15 cellular contexts compared by ENCODE assay signal in the genomic region with DNA sequence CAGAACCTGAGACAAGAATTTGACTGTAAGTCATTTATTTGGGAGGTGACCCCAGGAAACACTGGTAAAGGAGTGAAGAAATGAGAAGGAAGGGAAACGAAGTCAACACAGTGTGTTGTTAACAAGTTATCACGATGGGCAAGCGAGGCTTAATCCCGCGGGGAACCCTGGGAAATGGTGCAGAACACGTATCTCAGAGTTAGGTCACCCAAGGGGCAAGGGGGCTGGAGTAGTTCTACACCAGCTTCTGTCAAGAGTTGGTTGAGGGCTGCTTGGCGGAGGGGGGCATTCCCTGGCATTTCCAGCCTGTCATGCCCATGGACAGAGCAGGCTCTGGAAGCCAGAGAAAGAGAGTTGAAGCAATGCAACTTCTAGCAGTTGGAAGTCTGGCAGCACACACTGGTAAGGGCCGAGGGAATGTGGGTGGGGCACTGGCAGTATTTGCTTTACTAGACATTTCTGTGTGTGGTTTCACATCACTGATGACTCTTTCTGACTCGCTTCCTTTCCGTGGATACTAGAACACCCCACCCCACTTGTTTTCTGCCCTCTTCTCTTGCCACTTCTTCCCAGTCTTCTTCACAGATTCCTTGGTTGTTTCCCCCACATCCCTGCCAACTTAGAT. TPM values are rescaled to one million over a fixed set of nuclear protein-coding genes. Genes with fewer than 3 reads are reported as not detected.
A peak's percentile ranks its signal among the peaks of the same experiment; 100 is the strongest.
DNase-seq lines count a peak whose midpoint lies in the region; ATAC-seq and TF ChIP-seq lines count a peak whose summit lies in the region.
"Had no signal": no experiment of that assay in that cellular context is flagged by ENCODE, and none has a peak within 500 bp of the region (broad histone marks: within the 10 kb centered on the region; RNA-seq: fewer than 3 reads in every experiment).

No MANE protein-coding gene starts in this region.

- H3K36me3 ChIP-seq in SK-N-MC (ENCODE audit: insufficient read depth, low read length) (no peaks in the 10 kb centered on the region), tibial artery (no peaks in the 10 kb centered on the region)

- no peak for ATAC-seq in activated CD8-positive, alpha-beta T cell treated with anti-CD3 and anti-CD28 coated beads for 36 hours
- ATAC-seq in activated CD8-positive, alpha-beta T cell treated with anti-CD3 and anti-CD28 coated beads, Interleukin-2, amount 10 ng/mL, durations not matched to agents 7 days and 5 days: no peak

- no peak overlapping the region for H3K9ac ChIP-seq in SK-N-MC (ENCODE audit: insufficient read length)

- DNase-seq in activated CD8-positive, alpha-beta T cell treated with anti-CD3 and anti-CD28 coated beads for 36 hours: peak; percentile 3
- DNase-seq in activated CD8-positive, alpha-beta T cell treated with anti-CD3 and anti-CD28 coated beads, Interleukin-2, amount 10 ng/mL, durations not matched to agents 7 days and 5 days: no peak
- DNase-seq in SK-N-MC (ENCODE audit: low read depth, low spot score) (no peak), glomerular visceral epithelial cell (ENCODE audit: extremely low spot score) (peak; percentile 53), tibial artery (peak; percentile 28 to 58), ecto neural progenitor cell (ENCODE audit: low spot score) (no peak), SK-N-DZ (ENCODE audit: low spot score) (no peak), NCI-H446 treated with DMSO at 0.1 percent for 48 hours (lab: John Stamatoyannopoulos, UW) (no peak)
- DNase-seq: AML-193; cortex of kidney; NCI-H1417 treated with DMSO at 0.1 percent for 48 hours; stimulated activated CD4-positive, alpha-beta T cell treated with anti-CD3 and anti-CD28 coated beads, Interleukin-1b, Interleukin-23, amount 100 ng/mL, for 48 hours; substantia nigra had no signal

- H3K27ac Mint-ChIP-seq in activated CD8-positive, alpha-beta T cell treated with anti-CD3 and anti-CD28 coated beads for 36 hours: no peak overlapping the region
- H3K27ac Mint-ChIP-seq in activated CD8-positive, alpha-beta T cell treated with anti-CD3 and anti-CD28 coated beads, Interleukin-2, amount 10 ng/mL, durations not matched to agents 7 days and 5 days: no peak overlapping the region
- H3K27ac Mint-ChIP-seq: activated T-helper 1 cell treated with anti-CD3 and anti-CD28 coated beads, Interleukin-12 subunit alpha, Interleukin-12 subunit beta, Interleukin-2, Interleukin-4 antibody, amounts not matched to agents 30 ng/mL and 10 ng/mL and 1 ng/mL, durations not matched to agents 14 hours and 24 hours and 36 hours had no signal

- H3K27ac ChIP-seq in SK-N-MC (peak overlapping the region; percentile 99), tibial artery (no peak overlapping the region)

- H3K9me3 ChIP-seq in SK-N-MC (ENCODE audit: low read depth, low read length) (no peaks in the 10 kb centered on the region), tibial artery (no peaks in the 10 kb centered on the region)

- no peaks in the 10 kb centered on the region for H3K36me3 Mint-ChIP-seq in activated CD8-positive, alpha-beta T cell treated with anti-CD3 and anti-CD28 coated beads for 36 hours (ENCODE audit: low read depth)
- H3K36me3 Mint-ChIP-seq in activated CD8-positive, alpha-beta T cell treated with anti-CD3 and anti-CD28 coated beads, Interleukin-2, amount 10 ng/mL, durations not matched to agents 7 days and 5 days (ENCODE audit: low read depth): no peaks in the 10 kb centered on the region

- H3K4me1 Mint-ChIP-seq in activated CD8-positive, alpha-beta T cell treated with anti-CD3 and anti-CD28 coated beads for 36 hours (ENCODE audit: low read depth): no peaks in the 10 kb centered on the region
- H3K4me1 Mint-ChIP-seq in activated CD8-positive, alpha-beta T cell treated with anti-CD3 and anti-CD28 coated beads, Interleukin-2, amount 10 ng/mL, durations not matched to agents 7 days and 5 days (ENCODE audit: low read depth): no peaks in the 10 kb centered on the region

- no peak overlapping the region for H3K4me3 Mint-ChIP-seq in activated CD8-positive, alpha-beta T cell treated with anti-CD3 and anti-CD28 coated beads for 36 hours
- H3K4me3 Mint-ChIP-seq in activated CD8-positive, alpha-beta T cell treated with anti-CD3 and anti-CD28 coated beads, Interleukin-2, amount 10 ng/mL, durations not matched to agents 7 days and 5 days: no peak overlapping the region
- H3K4me3 Mint-ChIP-seq: activated T-helper 1 cell treated with anti-CD3 and anti-CD28 coated beads, Interleukin-12 subunit alpha, Interleukin-12 subunit beta, Interleukin-2, Interleukin-4 antibody, amounts not matched to agents 30 ng/mL and 10 ng/mL and 1 ng/mL, durations not matched to agents 14 hours and 24 hours and 36 hours; neural crest cell had no signal

- no peak for TF ChIP-seq CTCF in activated CD8-positive, alpha-beta T cell treated with anti-CD3 and anti-CD28 coated beads for 36 hours (IDR thresholded peaks at IDR 0.05)
- no peak for TF ChIP-seq CTCF in tibial artery (IDR thresholded peaks at IDR 0.05)

- no peaks in the 10 kb centered on the region for H3K4me1 ChIP-seq in tibial artery

- intact Hi-C loops in activated CD8-positive, alpha-beta T cell treated with anti-CD3 and anti-CD28 coated beads for 36 hours (cut with micrococcal nuclease): no loop called here
- intact Hi-C loops in tibial artery (cut with DNase I; ENCODE audit: low total_unique reads): no loop called here

- CTCF ChIA-PET in activated CD8-positive, alpha-beta T cell treated with anti-CD3 and anti-CD28 coated beads for 36 hours (lab: Charles Lee): no interaction called here
- CTCF ChIA-PET in activated CD8-positive, alpha-beta T cell treated with anti-CD3 and anti-CD28 coated beads, Interleukin-2, amount 10 ng/mL, durations not matched to agents 7 days and 5 days (lab: Charles Lee): no interaction called here

- no peaks in the 10 kb centered on the region for H3K27me3 ChIP-seq in tibial artery

- POLR2A ChIA-PET in activated CD8-positive, alpha-beta T cell treated with anti-CD3 and anti-CD28 coated beads for 36 hours (lab: Charles Lee): no interaction called here
- POLR2A ChIA-PET in activated CD8-positive, alpha-beta T cell treated with anti-CD3 and anti-CD28 coated beads, Interleukin-2, amount 10 ng/mL, durations not matched to agents 7 days and 5 days (lab: Charles Lee): no interaction called here

- no peak overlapping the region for H3K4me3 ChIP-seq in SK-N-MC
- no peak overlapping the region for H3K4me3 ChIP-seq in tibial artery

- no peaks in the 10 kb centered on the region for H3K9me3 Mint-ChIP-seq in activated CD8-positive, alpha-beta T cell treated with anti-CD3 and anti-CD28 coated beads for 36 hours
- H3K9me3 Mint-ChIP-seq in activated CD8-positive, alpha-beta T cell treated with anti-CD3 and anti-CD28 coated beads, Interleukin-2, amount 10 ng/mL, durations not matched to agents 7 days and 5 days (ENCODE audit: insufficient read depth): no peaks in the 10 kb centered on the region
- H3K9me3 Mint-ChIP-seq: activated T-helper 1 cell treated with anti-CD3 and anti-CD28 coated beads, Interleukin-12 subunit alpha, Interleukin-12 subunit beta, Interleukin-2, Interleukin-4 antibody, amounts not matched to agents 30 ng/mL and 10 ng/mL and 1 ng/mL, durations not matched to agents 14 hours and 24 hours and 36 hours; neural crest cell had no signal

- no peaks in the 10 kb centered on the region for H3K27me3 Mint-ChIP-seq in activated CD8-positive, alpha-beta T cell treated with anti-CD3 and anti-CD28 coated beads for 36 hours
- H3K27me3 Mint-ChIP-seq in activated CD8-positive, alpha-beta T cell treated with anti-CD3 and anti-CD28 coated beads, Interleukin-2, amount 10 ng/mL, durations not matched to agents 7 days and 5 days (ENCODE audit: low read depth): no peaks in the 10 kb centered on the region

RNA-seq across cellular contexts. Expression of a gene that starts 52.2 kb away (rescaled TPM):
- not detected for total RNA-seq in activated CD8-positive, alpha-beta T cell treated with anti-CD3 and anti-CD28 coated beads for 36 hours
- not detected for total RNA-seq in activated CD8-positive, alpha-beta T cell treated with anti-CD3 and anti-CD28 coated beads, Interleukin-2, amount 10 ng/mL, durations not matched to agents 7 days and 5 days
- not detected in 2 replicates for polyA plus RNA-seq in SK-N-DZ (2014; cell fraction: cytosol; rRNA removed)
- not detected in 2 replicates for polyA plus RNA-seq in SK-N-DZ (2014; cell fraction: nucleus; rRNA removed)
- total RNA-seq: activated T-helper 1 cell treated with anti-CD3 and anti-CD28 coated beads, Interleukin-12 subunit alpha, Interleukin-12 subunit beta, Interleukin-2, Interleukin-4 antibody, amounts not matched to agents 30 ng/mL and 10 ng/mL and 1 ng/mL, durations not matched to agents 14 hours and 24 hours and 36 hours had no signal

Comparison
In these comparisons a context has a peak if more than half of its experiments do, and no peak if none do; other contexts are left out.
1. DNase-seq: peak in activated CD8-positive, alpha-beta T cell treated with anti-CD3 and anti-CD28 coated beads for 36 hours (single experiment), glomerular visceral epithelial cell (single experiment) and tibial artery (2 of 2); none in activated CD8-positive, alpha-beta T cell treated with anti-CD3 and anti-CD28 coated beads, Interleukin-2, amount 10 ng/mL, durations not matched to agents 7 days and 5 days (single experiment), SK-N-MC (single experiment), ecto neural progenitor cell (single experiment), SK-N-DZ (single experiment) and NCI-H446 treated with DMSO at 0.1 percent for 48 hours (single experiment).